Comparison of ENCODE assay signal across 33 cellular contexts in genomic region chr7:46786995-46787394, GRCh38.
"Had no signal": no experiment of that assay in that cellular context is flagged by ENCODE, and none has a peak within 500 bp of the region (broad histone marks: within the 10 kb centered on the region; RNA-seq: fewer than 3 reads in every experiment).

No MANE protein-coding gene starts in this region.

- H3K9ac ChIP-seq: SK-N-SH had no signal

- H3K9me2 ChIP-seq: SK-N-SH had no signal

- H3K27me3 Mint-ChIP-seq: activated B cell treated with CpG ODN at 0.5 μM for 24 hours; activated CD4-positive, alpha-beta T cell treated with anti-CD3 and anti-CD28 coated beads, Interleukin-2, amount 10 ng/mL, durations not matched to agents 24 days and 14 days; activated CD8-positive, alpha-beta T cell treated with anti-CD3 and anti-CD28 coated beads for 36 hours had no signal

- H3K4me1 ChIP-seq: adrenal gland, body of pancreas, breast epithelium, SJSA1 had no signal

- H3K27me3 ChIP-seq: adrenal gland, body of pancreas, breast epithelium, SJSA1 had no signal

- H3K4me3 Mint-ChIP-seq: activated B cell treated with CpG ODN at 0.5 μM for 24 hours; activated CD4-positive, alpha-beta T cell treated with anti-CD3 and anti-CD28 coated beads, Interleukin-2, amount 10 ng/mL, durations not matched to agents 24 days and 14 days; activated CD8-positive, alpha-beta T cell treated with anti-CD3 and anti-CD28 coated beads for 36 hours; activated naive CD4-positive, alpha-beta T cell treated with anti-CD3 and anti-CD28 coated beads for 36 hours; activated T-helper 1 cell treated with anti-CD3 and anti-CD28 coated beads, Interleukin-12 subunit alpha, Interleukin-12 subunit beta, Interleukin-2, Interleukin-4 antibody, amounts not matched to agents 30 ng/mL and 10 ng/mL and 1 ng/mL, durations not matched to agents 14 hours and 24 hours and 36 hours; T-helper 1 cell treated with Interleukin-12 subunit alpha and Interleukin-12 subunit beta and Interleukin-4 antibody, amounts not matched to agents 30 μg/mL and 1 μg/mL, for 36 hours; T-helper 2 cell treated with Interferon-gamma antibody and Interleukin-4, amounts not matched to agents 5 μg/mL and 100 μg/mL, for 36 hours had no signal

- H3K9me3 ChIP-seq: adrenal gland, body of pancreas, breast epithelium, SJSA1, SK-N-SH had no signal

- ATAC-seq: activated CD8-positive, alpha-beta T cell treated with anti-CD3 and anti-CD28 coated beads for 36 hours; activated naive CD4-positive, alpha-beta T cell treated with anti-CD3 and anti-CD28 coated beads, Interleukin-2, amount 50 U/mL, for 72 hours; body of pancreas had no signal

- H3K9me3 Mint-ChIP-seq: activated CD8-positive, alpha-beta T cell treated with anti-CD3 and anti-CD28 coated beads for 36 hours; activated T-helper 1 cell treated with anti-CD3 and anti-CD28 coated beads, Interleukin-12 subunit alpha, Interleukin-12 subunit beta, Interleukin-2, Interleukin-4 antibody, amounts not matched to agents 30 ng/mL and 10 ng/mL and 1 ng/mL, durations not matched to agents 14 hours and 24 hours and 36 hours; T-helper 1 cell treated with Interleukin-12 subunit alpha and Interleukin-12 subunit beta and Interleukin-4 antibody, amounts not matched to agents 30 μg/mL and 1 μg/mL, for 36 hours had no signal

- H3K27ac ChIP-seq: adrenal gland, body of pancreas, breast epithelium, SJSA1 had no signal

- H3K4me1 Mint-ChIP-seq: activated B cell treated with CpG ODN at 0.5 μM for 24 hours; activated CD4-positive, alpha-beta T cell treated with anti-CD3 and anti-CD28 coated beads, Interleukin-2, amount 10 ng/mL, durations not matched to agents 24 days and 14 days had no signal

- H3K27ac Mint-ChIP-seq: activated B cell treated with CpG ODN at 0.5 μM for 24 hours; activated CD4-positive, alpha-beta T cell treated with anti-CD3 and anti-CD28 coated beads, Interleukin-2, amount 10 ng/mL, durations not matched to agents 24 days and 14 days; activated CD8-positive, alpha-beta T cell treated with anti-CD3 and anti-CD28 coated beads for 36 hours; activated naive CD4-positive, alpha-beta T cell treated with anti-CD3 and anti-CD28 coated beads for 36 hours; activated naive CD4-positive, alpha-beta T cell treated with anti-CD3 and anti-CD28 coated beads, Interleukin-2, amount 50 U/mL, for 72 hours; activated T-helper 1 cell treated with anti-CD3 and anti-CD28 coated beads, Interleukin-12 subunit alpha, Interleukin-12 subunit beta, Interleukin-2, Interleukin-4 antibody, amounts not matched to agents 30 ng/mL and 10 ng/mL and 1 ng/mL, durations not matched to agents 14 hours and 24 hours and 36 hours; T-helper 1 cell treated with Interleukin-12 subunit alpha and Interleukin-12 subunit beta and Interleukin-4 antibody, amounts not matched to agents 30 μg/mL and 1 μg/mL, for 36 hours; T-helper 2 cell treated with Interferon-gamma antibody and Interleukin-4, amounts not matched to agents 5 μg/mL and 100 μg/mL, for 36 hours had no signal

- H3K4me3 ChIP-seq: adrenal gland, body of pancreas, breast epithelium, SJSA1 had no signal

- H3K4me2 ChIP-seq: SK-N-SH had no signal

- DNase-seq: activated B cell treated with CpG ODN at 0.5 μM for 24 hours; activated CD4-positive, alpha-beta T cell treated with anti-CD3 and anti-CD28 coated beads, Interleukin-2, amount 10 ng/mL, durations not matched to agents 24 days and 14 days; activated CD4-positive, alpha-beta T cell treated with anti-CD3 and anti-CD28 coated beads, Interleukin-2, amount 50 U/mL, for 4 hours; activated CD8-positive, alpha-beta T cell treated with anti-CD3 and anti-CD28 coated beads for 36 hours; activated gamma-delta T cell treated with Interleukin-2 at 50 U/mL for 16 hours; activated naive CD4-positive, alpha-beta T cell treated with anti-CD3 and anti-CD28 coated beads for 36 hours; activated T-cell treated with anti-CD3 and anti-CD28 coated beads, Interleukin-2, amount 50 U/mL, for 1 hour; adrenal gland; body of pancreas; caudate nucleus; cerebellar nuclear complex; Kasumi-1; KG1; MM.1S; MV-4-11; NCI-H1092; NCI-H1417; NCI-H146; NCI-H187; NCI-H2029 treated with DMSO at 0.1 percent for 48 hours; NCI-H2107; NCI-H2171; NCI-H510A; NCI-H526; NCI-H748 treated with DMSO at 0.1 percent for 48 hours; NK-92 treated with Interleukin-12 subunit alpha and Interleukin-12 subunit beta, amount 100 ng/mL, for 24 hours; SK-N-SH had no signal

- H3K36me3 ChIP-seq: adrenal gland, breast epithelium, SJSA1 had no signal

- H3K36me3 Mint-ChIP-seq: activated naive CD4-positive, alpha-beta T cell treated with anti-CD3 and anti-CD28 coated beads, Interleukin-2, amount 50 U/mL, for 72 hours had no signal
